In genomic region chr5:180613188-180613587, GRCh38 we compare ENCODE assay signal across 33 cellular contexts.
"Had no signal": no experiment of that assay in that cellular context is flagged by ENCODE, and none has a peak within 500 bp of the region (broad histone marks: within the 10 kb centered on the region; RNA-seq: fewer than 3 reads in every experiment).

No MANE protein-coding gene starts in this region.

- DNase-seq: activated B cell treated with CpG ODN at 0.5 μM for 24 hours; activated CD4-positive, alpha-beta memory T cell treated with anti-CD3 and anti-CD28 coated beads for 36 hours; activated CD4-positive, alpha-beta T cell treated with anti-CD3 and anti-CD28 coated beads for 4 hours; activated CD4-positive, alpha-beta T cell treated with anti-CD3 and anti-CD28 coated beads, Interleukin-2, amount 10 ng/mL, durations not matched to agents 24 days and 14 days; activated CD4-positive, alpha-beta T cell treated with anti-CD3 and anti-CD28 coated beads, Interleukin-2, amount 50 U/mL, for 1 hour; activated CD4-positive, alpha-beta T cell treated with anti-CD3 and anti-CD28 coated beads, Interleukin-2, amount 50 U/mL, for 4 hours; activated CD4-positive, CD25-positive, alpha-beta regulatory T cell treated with anti-CD3 and anti-CD28 coated beads, Interleukin-2, amount 50 U/mL, for 72 hours; activated CD8-positive, alpha-beta memory T cell treated with anti-CD3 and anti-CD28 coated beads, Interleukin-2, amount 50 U/mL, for 4 hours; activated CD8-positive, alpha-beta T cell treated with anti-CD3 and anti-CD28 coated beads for 36 hours; activated effector memory CD4-positive, alpha-beta T cell treated with anti-CD3 and anti-CD28 coated beads, Interleukin-2, amount 50 U/mL, for 16 hours; activated gamma-delta T cell treated with Interleukin-2 at 50 U/mL for 16 hours; activated naive CD4-positive, alpha-beta T cell; activated naive CD4-positive, alpha-beta T cell treated with anti-CD3 and anti-CD28 coated beads for 36 hours; activated naive CD4-positive, alpha-beta T cell treated with anti-CD3 and anti-CD28 coated beads, Interleukin-2, amount 50 U/mL, for 16 hours; activated naive CD8-positive, alpha-beta T cell treated with anti-CD3 and anti-CD28 coated beads for 36 hours; activated T-cell treated with anti-CD3 and anti-CD28 coated beads for 4 hours; activated T-cell treated with anti-CD3 and anti-CD28 coated beads, Interleukin-2, amount 50 U/mL, for 1 hour; activated T-cell treated with anti-CD3 and anti-CD28 coated beads, Interleukin-2, amount 50 U/mL, for 4 hours; activated T-cell treated with anti-CD3 and anti-CD28 coated beads, Interleukin-2, amount 50 U/mL, for 72 hours; adrenal gland; amniotic stem cell; aorta; body of pancreas; brain microvascular endothelial cell; central memory CD4-positive, alpha-beta T cell; T-helper 2 cell; T-helper 9 cell had no signal

- H3K9me3 Mint-ChIP-seq: activated B cell treated with CpG ODN at 0.5 μM for 24 hours; activated CD4-positive, alpha-beta memory T cell treated with anti-CD3 and anti-CD28 coated beads for 36 hours; activated CD4-positive, alpha-beta T cell treated with anti-CD3 and anti-CD28 coated beads, Interleukin-2, amount 10 ng/mL, durations not matched to agents 24 days and 14 days; activated CD8-positive, alpha-beta T cell treated with anti-CD3 and anti-CD28 coated beads for 36 hours; activated naive CD4-positive, alpha-beta T cell treated with anti-CD3 and anti-CD28 coated beads for 36 hours; activated naive CD4-positive, alpha-beta T cell treated with anti-CD3 and anti-CD28 coated beads, Interleukin-2, amount 50 U/mL, for 72 hours; activated naive CD8-positive, alpha-beta T cell treated with anti-CD3 and anti-CD28 coated beads for 36 hours; activated T-cell treated with anti-CD3 and anti-CD28 coated beads, Interleukin-2, amount 50 U/mL, for 4 hours; activated T-cell treated with anti-CD3 and anti-CD28 coated beads, Interleukin-2, amount 50 U/mL, for 72 hours; activated T-helper 1 cell treated with anti-CD3 and anti-CD28 coated beads, Interleukin-12 subunit alpha, Interleukin-12 subunit beta, Interleukin-2, Interleukin-4 antibody, amounts not matched to agents 30 ng/mL and 10 ng/mL and 1 ng/mL, durations not matched to agents 14 hours and 24 hours and 36 hours; activated T-helper 17 cell treated with anti-CD3 and anti-CD28 coated beads, Interleukin-2, amount 50 U/mL, for 72 hours; T-helper 2 cell treated with Interferon-gamma antibody and Interleukin-4, amounts not matched to agents 5 μg/mL and 100 μg/mL, for 36 hours had no signal

- H3K36me3 ChIP-seq: adrenal gland, brain microvascular endothelial cell, breast epithelium had no signal

- H3K4me3 ChIP-seq: adrenal gland, body of pancreas, breast epithelium had no signal

- H3K4me3 Mint-ChIP-seq: activated B cell treated with CpG ODN at 0.5 μM for 24 hours; activated CD4-positive, alpha-beta memory T cell treated with anti-CD3 and anti-CD28 coated beads for 36 hours; activated CD4-positive, alpha-beta T cell treated with anti-CD3 and anti-CD28 coated beads, Interleukin-2, amount 10 ng/mL, durations not matched to agents 24 days and 14 days; activated CD8-positive, alpha-beta T cell treated with anti-CD3 and anti-CD28 coated beads for 36 hours; activated naive CD4-positive, alpha-beta T cell treated with anti-CD3 and anti-CD28 coated beads for 36 hours; activated naive CD8-positive, alpha-beta T cell treated with anti-CD3 and anti-CD28 coated beads for 36 hours; activated T-cell treated with anti-CD3 and anti-CD28 coated beads, Interleukin-2, amount 50 U/mL, for 4 hours; activated T-cell treated with anti-CD3 and anti-CD28 coated beads, Interleukin-2, amount 50 U/mL, for 72 hours; activated T-helper 1 cell treated with anti-CD3 and anti-CD28 coated beads, Interleukin-12 subunit alpha, Interleukin-12 subunit beta, Interleukin-2, Interleukin-4 antibody, amounts not matched to agents 30 ng/mL and 10 ng/mL and 1 ng/mL, durations not matched to agents 14 hours and 24 hours and 36 hours; activated T-helper 17 cell treated with anti-CD3 and anti-CD28 coated beads, Interleukin-2, amount 50 U/mL, for 72 hours; T-helper 2 cell treated with Interferon-gamma antibody and Interleukin-4, amounts not matched to agents 5 μg/mL and 100 μg/mL, for 36 hours had no signal

- H3K9me3 ChIP-seq: adrenal gland, body of pancreas, breast epithelium had no signal

- H3K36me3 Mint-ChIP-seq: activated CD4-positive, alpha-beta memory T cell treated with anti-CD3 and anti-CD28 coated beads for 36 hours; activated naive CD4-positive, alpha-beta T cell treated with anti-CD3 and anti-CD28 coated beads, Interleukin-2, amount 50 U/mL, for 72 hours had no signal

- H3K27ac ChIP-seq: adrenal gland, body of pancreas, brain microvascular endothelial cell, breast epithelium, VCaP had no signal

- H3K27ac Mint-ChIP-seq: activated B cell treated with CpG ODN at 0.5 μM for 24 hours; activated CD4-positive, alpha-beta memory T cell treated with anti-CD3 and anti-CD28 coated beads for 36 hours; activated CD4-positive, alpha-beta T cell treated with anti-CD3 and anti-CD28 coated beads, Interleukin-2, amount 10 ng/mL, durations not matched to agents 24 days and 14 days; activated CD8-positive, alpha-beta T cell treated with anti-CD3 and anti-CD28 coated beads for 36 hours; activated naive CD4-positive, alpha-beta T cell treated with anti-CD3 and anti-CD28 coated beads for 36 hours; activated naive CD4-positive, alpha-beta T cell treated with anti-CD3 and anti-CD28 coated beads, Interleukin-2, amount 50 U/mL, for 72 hours; activated naive CD8-positive, alpha-beta T cell treated with anti-CD3 and anti-CD28 coated beads for 36 hours; activated T-cell treated with anti-CD3 and anti-CD28 coated beads, Interleukin-2, amount 50 U/mL, for 72 hours; activated T-helper 1 cell treated with anti-CD3 and anti-CD28 coated beads, Interleukin-12 subunit alpha, Interleukin-12 subunit beta, Interleukin-2, Interleukin-4 antibody, amounts not matched to agents 30 ng/mL and 10 ng/mL and 1 ng/mL, durations not matched to agents 14 hours and 24 hours and 36 hours; activated T-helper 17 cell treated with anti-CD3 and anti-CD28 coated beads, Interleukin-2, amount 50 U/mL, for 72 hours; T-helper 2 cell treated with Interferon-gamma antibody and Interleukin-4, amounts not matched to agents 5 μg/mL and 100 μg/mL, for 36 hours had no signal

- H3K4me1 Mint-ChIP-seq: activated B cell treated with CpG ODN at 0.5 μM for 24 hours; activated CD4-positive, alpha-beta T cell treated with anti-CD3 and anti-CD28 coated beads, Interleukin-2, amount 10 ng/mL, durations not matched to agents 24 days and 14 days; activated T-helper 17 cell treated with anti-CD3 and anti-CD28 coated beads, Interleukin-2, amount 50 U/mL, for 72 hours had no signal

- H3K27me3 ChIP-seq: adrenal gland, body of pancreas, brain microvascular endothelial cell, breast epithelium had no signal

- ATAC-seq: activated CD8-positive, alpha-beta T cell treated with anti-CD3 and anti-CD28 coated beads for 36 hours; activated naive CD4-positive, alpha-beta T cell treated with anti-CD3 and anti-CD28 coated beads, Interleukin-2, amount 50 U/mL, for 72 hours; activated T-cell treated with anti-CD3 and anti-CD28 coated beads, Interleukin-2, amount 50 U/mL, for 4 hours; activated T-cell treated with anti-CD3 and anti-CD28 coated beads, Interleukin-2, amount 50 U/mL, for 72 hours; activated T-helper 17 cell treated with anti-CD3 and anti-CD28 coated beads, Interleukin-2, amount 50 U/mL, for 72 hours; body of pancreas had no signal

- H3K27me3 Mint-ChIP-seq: activated B cell treated with CpG ODN at 0.5 μM for 24 hours; activated CD4-positive, alpha-beta memory T cell treated with anti-CD3 and anti-CD28 coated beads for 36 hours; activated CD4-positive, alpha-beta T cell treated with anti-CD3 and anti-CD28 coated beads, Interleukin-2, amount 10 ng/mL, durations not matched to agents 24 days and 14 days; activated CD8-positive, alpha-beta T cell treated with anti-CD3 and anti-CD28 coated beads for 36 hours; activated naive CD8-positive, alpha-beta T cell treated with anti-CD3 and anti-CD28 coated beads for 36 hours; activated T-helper 17 cell treated with anti-CD3 and anti-CD28 coated beads, Interleukin-2, amount 50 U/mL, for 72 hours had no signal

- H3K4me1 ChIP-seq: adrenal gland, body of pancreas, breast epithelium had no signal
